In the genomic region with DNA sequence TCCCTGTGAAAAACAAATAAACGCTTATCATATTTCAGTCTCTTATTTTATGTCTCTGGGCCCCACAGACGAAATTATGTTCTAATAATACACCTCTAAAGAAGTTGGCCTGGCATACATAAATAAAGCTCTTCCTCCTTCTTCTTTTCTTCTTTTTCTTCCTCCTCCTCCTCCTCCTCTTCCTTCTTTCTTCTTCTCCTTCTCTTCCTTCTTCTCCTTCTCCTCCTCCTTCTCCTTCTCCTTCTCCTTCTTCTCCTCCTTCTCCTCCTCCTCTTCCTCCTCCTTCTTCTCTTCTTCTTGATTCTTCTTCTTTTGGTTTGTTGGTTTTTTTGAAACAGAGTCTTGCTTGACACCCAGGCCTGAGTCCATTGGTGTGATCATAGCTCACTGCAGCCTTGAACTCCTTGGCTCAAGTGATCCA, we compare ENCODE assay signal across 17 cellular contexts. TPM values are rescaled to one million over a fixed set of nuclear protein-coding genes. Genes with fewer than 3 reads are reported as not detected.
DNase-seq lines count a peak whose midpoint lies in the region; ATAC-seq, FAIRE-seq and TF ChIP-seq lines count a peak whose summit lies in the region.
"Had no signal": no experiment of that assay in that cellular context is flagged by ENCODE, and none has a peak within 500 bp of the region (broad histone marks: within the 10 kb centered on the region; RNA-seq: fewer than 3 reads in every experiment).

No MANE protein-coding gene starts in this region.

- H3K9ac ChIP-seq in KMS-11, result no peak overlapping the region
- H3K9ac ChIP-seq in GM12878 (ENCODE audit: control insufficient read depth, insufficient read depth, low read length), result no peak overlapping the region
- no peak overlapping the region for H3K9ac ChIP-seq in neural progenitor cell
- no peak overlapping the region for H3K9ac ChIP-seq in colonic mucosa (ENCODE audit: low read depth in 2 of 2, low read length in 2 of 2)
- H3K9ac ChIP-seq: SK-N-SH had no signal

- H3K9me3 ChIP-seq in GM12878 (replicated peaks; ENCODE audit: control insufficient read depth, insufficient read depth, low read length) (no peaks in the 10 kb centered on the region), neural progenitor cell (ENCODE audit: low read depth) (no peaks in the 10 kb centered on the region), right atrium auricular region (no peaks in the 10 kb centered on the region), colonic mucosa (no peaks in the 10 kb centered on the region)
- H3K9me3 ChIP-seq: SK-N-SH had no signal

- TF ChIP-seq RAD21 in GM12878 (IDR thresholded peaks at IDR 0.05; ENCODE audit: insufficient read depth, low read depth, low read length), result no peak

- no peak for TF ChIP-seq POLR2A in GM12878 (IDR thresholded peaks at IDR 0.05; ENCODE audit: low read depth, low read length)

- H2AFZ ChIP-seq in GM23338 (peak overlapping the region; percentile 11), KMS-11 (ENCODE audit: low read depth) (peak overlapping the region; percentile 28; the same call in 1 of the 2 replicates), GM12878 (ENCODE audit: control insufficient read depth, low read depth, low read length) (no peak overlapping the region; the same call in 1 of the 2 replicates), neural progenitor cell (replicated peaks) (peak overlapping the region; percentile 61)
- H2AFZ ChIP-seq: PC-9 had no signal

- in situ Hi-C loops in GM12878 (cut with MboI), result no loop called here

- H3K4me1 ChIP-seq in GM23338 (ENCODE audit: insufficient read depth) (no peaks in the 10 kb centered on the region), KMS-11 (ENCODE audit: low read depth, poor library complexity, severe bottlenecking) (peaks cover 19% of the 10 kb centered on the region), GM12878 (ENCODE audit: control insufficient read depth, insufficient read depth, low read length) (peaks cover 9% of the 10 kb centered on the region), neural progenitor cell (no peaks in the 10 kb centered on the region), right atrium auricular region (peaks cover 0 to 14% of the 10 kb centered on the region in 2 donors), colonic mucosa (peaks cover 7% of the 10 kb centered on the region)

- ATAC-seq in GM23338 (no peak), GM12878 (no peak)
- no peak for ATAC-seq in activated T-cell treated with anti-CD3 and anti-CD28 coated beads, Interleukin-2, amount 50 U/mL, for 72 hours (replicated peaks in 1 of 2)

- H3K4me2 ChIP-seq in GM23338, result no peak overlapping the region
- no peak overlapping the region for H3K4me2 ChIP-seq in KMS-11
- no peak overlapping the region for H3K4me2 ChIP-seq in GM12878 (ENCODE audit: control insufficient read depth, insufficient read depth)
- H3K4me2 ChIP-seq in neural progenitor cell, result no peak overlapping the region
- H3K4me2 ChIP-seq: PC-9, SK-N-SH had no signal

- no peaks in the 10 kb centered on the region for H3K4me1 Mint-ChIP-seq in GM23338
- no peaks in the 10 kb centered on the region for H3K4me1 Mint-ChIP-seq in neural progenitor cell
- peaks cover 42% of the 10 kb centered on the region for H3K4me1 Mint-ChIP-seq in activated T-cell treated with anti-CD3 and anti-CD28 coated beads, Interleukin-2, amount 50 U/mL, for 72 hours (ENCODE audit: low read depth)

- BruUV-seq in GM12878 (replicated peaks; lab: Mats Ljungman, UMichigan), result no TSS peak

- no peaks in the 10 kb centered on the region for H3F3A ChIP-seq in GM23338 (replicated peaks; ENCODE audit: low read depth)
- H3F3A ChIP-seq in neural progenitor cell (ENCODE audit: low read depth), result no peaks in the 10 kb centered on the region

- H3K36me3 Mint-ChIP-seq in GM23338 (ENCODE audit: low read depth), result no peaks in the 10 kb centered on the region
- H3K36me3 Mint-ChIP-seq in neural progenitor cell, result no peaks in the 10 kb centered on the region
- no peaks in the 10 kb centered on the region for H3K36me3 Mint-ChIP-seq in activated T-cell treated with anti-CD3 and anti-CD28 coated beads, Interleukin-2, amount 50 U/mL, for 72 hours (ENCODE audit: insufficient read depth in 2 of 2)

- 68% methylated on average over 2 of the region's 2 CpGs for WGBS in GM12878 (ENCODE audit: insufficient coverage, insufficient replicate concordance, low lambda C conversion rate, missing lambda C conversion rate)

- H3K4me3 ChIP-seq in GM23338, result no peak overlapping the region
- H3K4me3 ChIP-seq in KMS-11 (IDR thresholded peaks at IDR 0.05; ENCODE audit: insufficient read depth, low read depth, low read length), result no peak overlapping the region
- no peak overlapping the region for H3K4me3 ChIP-seq in GM12878
- H3K4me3 ChIP-seq in neural progenitor cell, result no peak overlapping the region
- H3K4me3 ChIP-seq in right atrium auricular region, result no peak overlapping the region
- H3K4me3 ChIP-seq in colonic mucosa, result no peak overlapping the region
- H3K4me3 ChIP-seq: PC-9 had no signal

- CTCF ChIA-PET in GM12878 (lab: Yijun Ruan, JAX), result interaction anchor here (0.7 to 10.2 kb wide), 8 partner anchors 10 to 281 kb away, joined by 3 to 157 read pairs (median 4); partner anchors contain the start of gene CEBPB

- H3K4me3 Mint-ChIP-seq in GM23338 (no peak overlapping the region), neural progenitor cell (no peak overlapping the region)
- no peak overlapping the region for H3K4me3 Mint-ChIP-seq in activated T-cell treated with anti-CD3 and anti-CD28 coated beads, Interleukin-2, amount 50 U/mL, for 72 hours
- H3K4me3 Mint-ChIP-seq: CD4-positive, alpha-beta T cell had no signal

- H3K36me3 ChIP-seq in GM23338 (ENCODE audit: insufficient read depth), result no peaks in the 10 kb centered on the region
- no peaks in the 10 kb centered on the region for H3K36me3 ChIP-seq in KMS-11 (ENCODE audit: insufficient read depth)
- H3K36me3 ChIP-seq in GM12878 (ENCODE audit: control insufficient read depth in 2 of 2, insufficient read depth in 2 of 2, low read length in 1 of 2), result no peaks in the 10 kb centered on the region
- H3K36me3 ChIP-seq in neural progenitor cell, result no peaks in the 10 kb centered on the region
- H3K36me3 ChIP-seq in right atrium auricular region, result no peaks in the 10 kb centered on the region
- H3K36me3 ChIP-seq in colonic mucosa, result no peaks in the 10 kb centered on the region

- SMC1A ChIA-PET in GM12878 (lab: Charles Lee; ENCODE audit: uncharacterized antibody, unreplicated experiment), result interaction anchor here (0.9 to 95.1 kb wide), 4 partner anchors 77 to 282 kb away, joined by 3 to 2799 read pairs (median 3); partner anchors contain the start of gene PTPN1

- H3K9me3 Mint-ChIP-seq in GM23338 (peaks cover 2% of the 10 kb centered on the region; the same call in 1 of the 3 replicates), neural progenitor cell (peaks cover 2% of the 10 kb centered on the region)
- no peaks in the 10 kb centered on the region for H3K9me3 Mint-ChIP-seq in activated T-cell treated with anti-CD3 and anti-CD28 coated beads, Interleukin-2, amount 50 U/mL, for 72 hours
- H3K9me3 Mint-ChIP-seq: CD4-positive, alpha-beta T cell had no signal

- H4K20me1 ChIP-seq in GM23338 (replicated peaks; ENCODE audit: insufficient read depth) (no peaks in the 10 kb centered on the region), KMS-11 (ENCODE audit: insufficient read depth) (no peaks in the 10 kb centered on the region), GM12878 (ENCODE audit: control insufficient read depth, insufficient read depth) (no peaks in the 10 kb centered on the region), neural progenitor cell (ENCODE audit: low read depth) (no peaks in the 10 kb centered on the region)

- H3K27me3 Mint-ChIP-seq in GM23338 (ENCODE audit: insufficient read depth, low read depth, poor library complexity), result peaks cover 4% of the 10 kb centered on the region
- peaks cover 10% of the 10 kb centered on the region for H3K27me3 Mint-ChIP-seq in neural progenitor cell (ENCODE audit: insufficient read depth, low read depth)
- H3K27me3 Mint-ChIP-seq in activated T-cell treated with anti-CD3 and anti-CD28 coated beads, Interleukin-2, amount 50 U/mL, for 72 hours (ENCODE audit: low read depth), result peaks cover 5% of the 10 kb centered on the region
- H3K27me3 Mint-ChIP-seq: CD4-positive, alpha-beta T cell had no signal

- intact Hi-C loops in GM12878 (cut with micrococcal nuclease; ENCODE audit: unreplicated experiment) (no loop called here), colonic mucosa (cut with DNase I) (loop anchor here (10.0 kb wide), 1 partner anchor 194 kb away; no protein-coding TSS in a partner anchor)

- no peak for TF ChIP-seq EP300 in GM12878 (IDR thresholded peaks at IDR 0.05; ENCODE audit: borderline replicate concordance in 1 of 2, control insufficient read depth in 1 of 2, low read depth in 2 of 2, low read length in 2 of 2)

- POLR2A ChIA-PET in GM12878 (lab: Charles Lee), result interaction anchor here (0.6 kb wide), 1 partner anchor 60 kb away, joined by 3 read pairs; no protein-coding TSS in a partner anchor

- RAD21 ChIA-PET in GM12878 (lab: Charles Lee; ENCODE audit: unreplicated experiment), result interaction anchor here (1.3 to 1.9 kb wide), 3 partner anchors 102 to 348 kb away, joined by 3 read pairs; no protein-coding TSS in a partner anchor

- H3K79me2 ChIP-seq in GM23338 (replicated peaks; ENCODE audit: insufficient read depth) (no peaks in the 10 kb centered on the region), KMS-11 (ENCODE audit: insufficient read depth, low read depth) (no peaks in the 10 kb centered on the region), GM12878 (ENCODE audit: control insufficient read depth, insufficient read depth, low read length) (no peaks in the 10 kb centered on the region), neural progenitor cell (ENCODE audit: low read depth) (no peaks in the 10 kb centered on the region)

- FAIRE-seq in GM12878 (lab: Jason Lieb, UNC), result no peak
- FAIRE-seq: GM18507, H1 had no signal

- 0 out of 2 replicates have a peak, but pooled peaks cover 9% of the 10 kb centered on the region for H3K9me2 ChIP-seq in GM23338 (ENCODE audit: insufficient read depth)
- H3K9me2 ChIP-seq: SK-N-SH had no signal

- H3K27ac ChIP-seq in GM23338 (ENCODE audit: low read depth) (no peak overlapping the region), KMS-11 (no peak overlapping the region), GM12878 (ENCODE audit: control insufficient read depth, insufficient read depth) (no peak overlapping the region), neural progenitor cell (no peak overlapping the region), right atrium auricular region (no peak overlapping the region), colonic mucosa (no peak overlapping the region)
- H3K27ac ChIP-seq: PC-9 had no signal

- TF ChIP-seq CTCF in GM23338 (conservative IDR thresholded peaks at IDR 0.05; ENCODE audit: low read depth in 2 of 2) (no peak), KMS-11 (conservative IDR thresholded peaks at IDR 0.05; ENCODE audit: low read depth, low read length) (no peak), GM12878 (IDR thresholded peaks at IDR 0.05 in 2 of 3, conservative IDR thresholded peaks at IDR 0.05 in 1 of 3; ENCODE audit: control insufficient read depth in 2 of 3, extremely low read depth in 1 of 3, insufficient read depth in 1 of 3, low read depth in 3 of 3, low read length in 3 of 3) (no peak), neural progenitor cell (IDR thresholded peaks at IDR 0.05) (no peak), right atrium auricular region (IDR thresholded peaks at IDR 0.05) (no peak), colonic mucosa (IDR thresholded peaks at IDR 0.05) (no peak)

- DNase-seq in GM23338 (ENCODE audit: low spot score), result no peak
- DNase-seq in GM12878 (ENCODE audit: low read depth, low spot score), result no peak
- no peak for DNase-seq in neural progenitor cell (ENCODE audit: low spot score)
- DNase-seq in right atrium auricular region (ENCODE audit: low spot score), result no peak
- DNase-seq in colonic mucosa, result no peak
- no peak for DNase-seq in activated T-cell treated with anti-CD3 and anti-CD28 coated beads, Interleukin-2, amount 50 U/mL, for 72 hours
- DNase-seq: COR-L47, DMS79 treated with DMSO at 0.1 percent for 48 hours, NCI-H1092 treated with DMSO at 0.1 percent for 48 hours, NCI-H146, PC-9, SIG-M5 had no signal

- H3K27me3 ChIP-seq in GM23338 (ENCODE audit: insufficient read depth) (no peaks in the 10 kb centered on the region), KMS-11 (ENCODE audit: insufficient read depth, low read depth) (no peaks in the 10 kb centered on the region), GM12878 (replicated peaks in 1 of 2; ENCODE audit: control insufficient read depth in 2 of 2, insufficient read depth in 2 of 2, low read length in 1 of 2) (no peaks in the 10 kb centered on the region), neural progenitor cell (no peaks in the 10 kb centered on the region), right atrium auricular region (no peaks in the 10 kb centered on the region), colonic mucosa (no peaks in the 10 kb centered on the region)

- H3K27ac Mint-ChIP-seq in GM23338 (no peak overlapping the region), neural progenitor cell (no peak overlapping the region)
- H3K27ac Mint-ChIP-seq in activated T-cell treated with anti-CD3 and anti-CD28 coated beads, Interleukin-2, amount 50 U/mL, for 72 hours, result no peak overlapping the region
- H3K27ac Mint-ChIP-seq: CD4-positive, alpha-beta T cell had no signal

RNA-seq across cellular contexts. Expression of gene PTPN1, which starts 41.8 kb away (rescaled TPM):
- 26.2 and 26.4 TPM in 2 replicates for total RNA-seq in GM23338 (2014; rRNA removed; shearing (Covaris generic))
- 16.9 and 18.9 TPM in 2 replicates for polyA plus RNA-seq in GM23338 (2016; fragmentation: Nextera tagmentation; extraction: Ambion mirVana)
- total RNA-seq in GM12878 (2013; cell fraction: nucleolus; rRNA removed), result 69.6 and 70.9 TPM in 2 replicates
- total RNA-seq in GM12878 (2014; rRNA removed), result 61.1 and 66.4 TPM in 2 replicates
- total RNA-seq in GM12878 (2014; rRNA removed; fragmentation: Illumina TruSeq; extraction: Trizol), result 45.9 and 47.0 TPM in 2 replicates
- total RNA-seq in GM12878 (2021), result 72.8 and 74.7 TPM in 2 replicates
- polyA plus RNA-seq in GM12878 (2011; ENCODE audit: low read depth), result 32.2 TPM
- polyA plus RNA-seq in GM12878 (2011; rRNA removed), result 33.1 and 40.4 TPM in 2 replicates
- polyA plus RNA-seq in GM12878 (2011; cell fraction: cytosol; rRNA removed), result 37.7 and 41.0 TPM in 2 replicates
- 52.3 and 57.0 TPM in 2 replicates for polyA plus RNA-seq in GM12878 (2011; cell fraction: nucleus; rRNA removed)
- polyA plus RNA-seq in GM12878 (2012), result 49.6 and 58.1 TPM in 2 replicates
- 66.7 and 72.2 TPM in 2 replicates for polyA plus RNA-seq in GM12878 (2014; fragmentation: Illumina TruSeq; extraction: Trizol)
- 10 to 100 TPM; 15.9 to 20.2 TPM for polyA plus RNA-seq in GM12878 (2014; fragmentation: Nextera tagmentation; extraction: Ambion mirVana)
- 57.6 and 57.8 TPM in 2 replicates for polyA plus RNA-seq in GM12878 (2014; rRNA removed)
- 10 to 100 TPM; 37.7 to 40.8 TPM for polyA plus RNA-seq in GM12878 (2016; fragmentation: Nextera tagmentation; extraction: Ambion mirVana)
- polyA minus RNA-seq in GM12878 (2011; rRNA and poly(A)+ RNA removed), result 29.8 and 31.8 TPM in 2 replicates
- 12.2 and 13.9 TPM in 2 replicates for polyA minus RNA-seq in GM12878 (2011; cell fraction: cytosol; rRNA and poly(A)+ RNA removed)
- polyA minus RNA-seq in GM12878 (2011; cell fraction: nucleus; rRNA and poly(A)+ RNA removed), result 10.9 and 16.2 TPM in 2 replicates
- 35.3 and 38.1 TPM in 2 replicates for total RNA-seq in neural progenitor cell (ENCODE audit: low replicate concordance)
- 10 to 100 TPM; 28.1 to 38.7 TPM for total RNA-seq in right atrium auricular region
- 10 to 100 TPM; 33.2 to 37.9 TPM for total RNA-seq in colonic mucosa
- total RNA-seq in activated T-cell treated with anti-CD3 and anti-CD28 coated beads, Interleukin-2, amount 50 U/mL, for 72 hours, result 100 to 1,000 TPM; 138 TPM
